1 cellular context compared by ENCODE assay signal in the genomic region with DNA sequence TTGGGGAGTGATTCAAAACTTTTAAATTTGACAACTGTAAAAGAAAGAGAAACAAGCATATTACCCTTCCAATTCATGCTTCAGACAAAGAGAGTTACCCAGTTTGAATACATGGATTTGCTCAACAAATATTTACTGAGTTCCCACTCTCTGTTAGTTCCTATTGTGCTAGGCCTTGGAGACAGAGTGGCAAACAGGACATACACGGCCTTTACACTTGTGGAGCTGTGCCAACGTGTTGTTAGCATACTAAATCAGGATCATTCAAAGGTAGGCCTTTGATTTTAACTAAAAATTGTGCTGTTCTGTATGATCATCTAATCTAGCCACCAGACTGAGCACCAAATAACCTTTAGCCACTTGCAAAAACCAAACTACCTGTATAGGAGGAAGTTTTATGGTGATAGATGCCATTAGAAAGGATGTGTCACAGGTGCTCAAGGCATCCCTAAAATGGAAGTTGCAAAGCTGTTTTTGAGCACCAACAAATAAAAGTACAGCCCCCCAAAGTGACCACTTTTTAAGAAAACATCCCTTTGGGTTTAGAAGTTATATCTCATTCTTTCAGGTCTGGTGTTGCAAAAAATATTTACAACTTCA.
A peak's percentile ranks its signal among the peaks of the same experiment; 100 is the strongest.
TF ChIP-seq lines count a peak whose summit lies in the region.

No MANE protein-coding gene starts in this region.

TF ChIP-seq in HepG2, 621 proteins besides CTCF, POLR2A, EP300 and RAD21 (continued from another document and continues in another):
- TF ChIP-seq ZNF292 (CRISPR knock-in tag; IDR thresholded peaks at IDR 0.05; ENCODE audit: borderline replicate concordance, low read depth), result peak; percentile 92; the same call in 1 of the 2 replicates
- peak; percentile 94 for TF ChIP-seq ZNF331 (CRISPR knock-in tag; IDR thresholded peaks at IDR 0.05)
- no peak for TF ChIP-seq MTF2 (CRISPR knock-in tag; IDR thresholded peaks at IDR 0.05; ENCODE audit: borderline replicate concordance)
- no peak for TF ChIP-seq MBNL3 (CRISPR knock-in tag; conservative IDR thresholded peaks at IDR 0.05)
- TF ChIP-seq ZNF263 (CRISPR knock-in tag; IDR thresholded peaks at IDR 0.05), result no peak
- TF ChIP-seq MYNN (CRISPR knock-in tag; IDR thresholded peaks at IDR 0.05; ENCODE audit: low read depth), result no peak
- TF ChIP-seq MTA3 (CRISPR knock-in tag; IDR thresholded peaks at IDR 0.05), result no peak
- no peak for TF ChIP-seq SMAD9 (CRISPR knock-in tag; IDR thresholded peaks at IDR 0.05)
- 0 out of 2 replicates have a peak, but pooled peaks have one; percentile 40 for TF ChIP-seq KLF6 (CRISPR knock-in tag; IDR thresholded peaks at IDR 0.05)
- no peak for TF ChIP-seq TCF12 (IDR thresholded peaks at IDR 0.05)
- no peak for TF ChIP-seq TCF12 (CRISPR knock-in tag; IDR thresholded peaks at IDR 0.05)
- TF ChIP-seq FOXP4 (CRISPR knock-in tag; IDR thresholded peaks at IDR 0.05), result peak; percentile 98
- TF ChIP-seq, protein P1, sequence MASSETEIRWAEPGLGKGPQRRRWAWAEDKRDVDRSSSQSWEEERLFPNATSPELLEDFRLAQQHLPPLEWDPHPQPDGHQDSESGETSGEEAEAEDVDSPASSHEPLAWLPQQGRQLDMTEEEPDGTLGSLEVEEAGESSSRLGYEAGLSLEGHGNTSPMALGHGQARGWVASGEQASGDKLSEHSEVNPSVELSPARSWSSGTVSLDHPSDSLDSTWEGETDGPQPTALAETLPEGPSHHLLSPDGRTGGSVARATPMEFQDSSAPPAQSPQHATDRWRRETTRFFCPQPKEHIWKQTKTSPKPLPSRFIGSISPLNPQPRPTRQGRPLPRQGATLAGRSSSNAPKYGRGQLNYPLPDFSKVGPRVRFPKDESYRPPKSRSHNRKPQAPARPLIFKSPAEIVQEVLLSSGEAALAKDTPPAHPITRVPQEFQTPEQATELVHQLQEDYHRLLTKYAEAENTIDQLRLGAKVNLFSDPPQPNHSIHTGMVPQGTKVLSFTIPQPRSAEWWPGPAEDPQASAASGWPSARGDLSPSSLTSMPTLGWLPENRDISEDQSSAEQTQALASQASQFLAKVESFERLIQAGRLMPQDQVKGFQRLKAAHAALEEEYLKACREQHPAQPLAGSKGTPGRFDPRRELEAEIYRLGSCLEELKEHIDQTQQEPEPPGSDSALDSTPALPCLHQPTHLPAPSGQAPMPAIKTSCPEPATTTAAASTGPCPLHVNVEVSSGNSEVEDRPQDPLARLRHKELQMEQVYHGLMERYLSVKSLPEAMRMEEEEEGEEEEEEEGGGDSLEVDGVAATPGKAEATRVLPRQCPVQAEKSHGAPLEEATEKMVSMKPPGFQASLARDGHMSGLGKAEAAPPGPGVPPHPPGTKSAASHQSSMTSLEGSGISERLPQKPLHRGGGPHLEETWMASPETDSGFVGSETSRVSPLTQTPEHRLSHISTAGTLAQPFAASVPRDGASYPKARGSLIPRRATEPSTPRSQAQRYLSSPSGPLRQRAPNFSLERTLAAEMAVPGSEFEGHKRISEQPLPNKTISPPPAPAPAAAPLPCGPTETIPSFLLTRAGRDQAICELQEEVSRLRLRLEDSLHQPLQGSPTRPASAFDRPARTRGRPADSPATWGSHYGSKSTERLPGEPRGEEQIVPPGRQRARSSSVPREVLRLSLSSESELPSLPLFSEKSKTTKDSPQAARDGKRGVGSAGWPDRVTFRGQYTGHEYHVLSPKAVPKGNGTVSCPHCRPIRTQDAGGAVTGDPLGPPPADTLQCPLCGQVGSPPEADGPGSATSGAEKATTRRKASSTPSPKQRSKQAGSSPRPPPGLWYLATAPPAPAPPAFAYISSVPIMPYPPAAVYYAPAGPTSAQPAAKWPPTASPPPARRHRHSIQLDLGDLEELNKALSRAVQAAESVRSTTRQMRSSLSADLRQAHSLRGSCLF (CRISPR knock-in tag; IDR thresholded peaks at IDR 0.05; ENCODE audit: borderline replicate concordance), result no peak
- no peak for TF ChIP-seq ZNF841 (CRISPR knock-in tag; IDR thresholded peaks at IDR 0.05; ENCODE audit: borderline replicate concordance)
- no peak for TF ChIP-seq SATB2 (CRISPR knock-in tag; IDR thresholded peaks at IDR 0.05)
- no peak for TF ChIP-seq ZNF546 (CRISPR knock-in tag; conservative IDR thresholded peaks at IDR 0.05)
- peak; percentile 94 for TF ChIP-seq PITX1 (CRISPR knock-in tag; IDR thresholded peaks at IDR 0.05)
- TF ChIP-seq SIX1 (CRISPR knock-in tag; IDR thresholded peaks at IDR 0.05; ENCODE audit: borderline replicate concordance), result peak; percentile 52; the same call in 1 of the 2 replicates
- no peak for TF ChIP-seq ZNF33A (CRISPR knock-in tag; IDR thresholded peaks at IDR 0.05; ENCODE audit: borderline replicate concordance)
- peak; percentile 82; the same call in 1 of the 2 replicates for TF ChIP-seq TBX2 (CRISPR knock-in tag; IDR thresholded peaks at IDR 0.05; ENCODE audit: borderline replicate concordance)
- no peak for TF ChIP-seq ZNF781 (CRISPR knock-in tag; IDR thresholded peaks at IDR 0.05; ENCODE audit: borderline replicate concordance, not compliant biosample characterization)
- TF ChIP-seq ONECUT2 (CRISPR knock-in tag; IDR thresholded peaks at IDR 0.05), result peak; percentile 46
- no peak for TF ChIP-seq ELF4 (CRISPR knock-in tag; IDR thresholded peaks at IDR 0.05; ENCODE audit: borderline replicate concordance)
- TF ChIP-seq, protein P2, sequence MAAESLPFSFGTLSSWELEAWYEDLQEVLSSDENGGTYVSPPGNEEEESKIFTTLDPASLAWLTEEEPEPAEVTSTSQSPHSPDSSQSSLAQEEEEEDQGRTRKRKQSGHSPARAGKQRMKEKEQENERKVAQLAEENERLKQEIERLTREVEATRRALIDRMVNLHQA (CRISPR knock-in tag; IDR thresholded peaks at IDR 0.05), result no peak
- TF ChIP-seq, protein P3, sequence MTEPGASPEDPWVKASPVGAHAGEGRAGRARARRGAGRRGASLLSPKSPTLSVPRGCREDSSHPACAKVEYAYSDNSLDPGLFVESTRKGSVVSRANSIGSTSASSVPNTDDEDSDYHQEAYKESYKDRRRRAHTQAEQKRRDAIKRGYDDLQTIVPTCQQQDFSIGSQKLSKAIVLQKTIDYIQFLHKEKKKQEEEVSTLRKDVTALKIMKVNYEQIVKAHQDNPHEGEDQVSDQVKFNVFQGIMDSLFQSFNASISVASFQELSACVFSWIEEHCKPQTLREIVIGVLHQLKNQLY (CRISPR knock-in tag; IDR thresholded peaks at IDR 0.05), result peak; percentile 88
- no peak for TF ChIP-seq CCAR2 (optimal IDR thresholded peaks at IDR 0.05; ENCODE audit: low read depth, low read length)
- peak; percentile 95 for TF ChIP-seq ZNF609 (CRISPR knock-in tag; IDR thresholded peaks at IDR 0.05; ENCODE audit: borderline replicate concordance)
- TF ChIP-seq ZNF234 (CRISPR knock-in tag; conservative IDR thresholded peaks at IDR 0.05), result no peak
- TF ChIP-seq DR1 (CRISPR knock-in tag; IDR thresholded peaks at IDR 0.05), result no peak
- TF ChIP-seq ZNF562 (CRISPR knock-in tag; IDR thresholded peaks at IDR 0.05; ENCODE audit: borderline replicate concordance), result no peak
- no peak for TF ChIP-seq KAT2B (IDR thresholded peaks at IDR 0.05; ENCODE audit: borderline replicate concordance, low read depth, low read length)
- TF ChIP-seq, protein P4, sequence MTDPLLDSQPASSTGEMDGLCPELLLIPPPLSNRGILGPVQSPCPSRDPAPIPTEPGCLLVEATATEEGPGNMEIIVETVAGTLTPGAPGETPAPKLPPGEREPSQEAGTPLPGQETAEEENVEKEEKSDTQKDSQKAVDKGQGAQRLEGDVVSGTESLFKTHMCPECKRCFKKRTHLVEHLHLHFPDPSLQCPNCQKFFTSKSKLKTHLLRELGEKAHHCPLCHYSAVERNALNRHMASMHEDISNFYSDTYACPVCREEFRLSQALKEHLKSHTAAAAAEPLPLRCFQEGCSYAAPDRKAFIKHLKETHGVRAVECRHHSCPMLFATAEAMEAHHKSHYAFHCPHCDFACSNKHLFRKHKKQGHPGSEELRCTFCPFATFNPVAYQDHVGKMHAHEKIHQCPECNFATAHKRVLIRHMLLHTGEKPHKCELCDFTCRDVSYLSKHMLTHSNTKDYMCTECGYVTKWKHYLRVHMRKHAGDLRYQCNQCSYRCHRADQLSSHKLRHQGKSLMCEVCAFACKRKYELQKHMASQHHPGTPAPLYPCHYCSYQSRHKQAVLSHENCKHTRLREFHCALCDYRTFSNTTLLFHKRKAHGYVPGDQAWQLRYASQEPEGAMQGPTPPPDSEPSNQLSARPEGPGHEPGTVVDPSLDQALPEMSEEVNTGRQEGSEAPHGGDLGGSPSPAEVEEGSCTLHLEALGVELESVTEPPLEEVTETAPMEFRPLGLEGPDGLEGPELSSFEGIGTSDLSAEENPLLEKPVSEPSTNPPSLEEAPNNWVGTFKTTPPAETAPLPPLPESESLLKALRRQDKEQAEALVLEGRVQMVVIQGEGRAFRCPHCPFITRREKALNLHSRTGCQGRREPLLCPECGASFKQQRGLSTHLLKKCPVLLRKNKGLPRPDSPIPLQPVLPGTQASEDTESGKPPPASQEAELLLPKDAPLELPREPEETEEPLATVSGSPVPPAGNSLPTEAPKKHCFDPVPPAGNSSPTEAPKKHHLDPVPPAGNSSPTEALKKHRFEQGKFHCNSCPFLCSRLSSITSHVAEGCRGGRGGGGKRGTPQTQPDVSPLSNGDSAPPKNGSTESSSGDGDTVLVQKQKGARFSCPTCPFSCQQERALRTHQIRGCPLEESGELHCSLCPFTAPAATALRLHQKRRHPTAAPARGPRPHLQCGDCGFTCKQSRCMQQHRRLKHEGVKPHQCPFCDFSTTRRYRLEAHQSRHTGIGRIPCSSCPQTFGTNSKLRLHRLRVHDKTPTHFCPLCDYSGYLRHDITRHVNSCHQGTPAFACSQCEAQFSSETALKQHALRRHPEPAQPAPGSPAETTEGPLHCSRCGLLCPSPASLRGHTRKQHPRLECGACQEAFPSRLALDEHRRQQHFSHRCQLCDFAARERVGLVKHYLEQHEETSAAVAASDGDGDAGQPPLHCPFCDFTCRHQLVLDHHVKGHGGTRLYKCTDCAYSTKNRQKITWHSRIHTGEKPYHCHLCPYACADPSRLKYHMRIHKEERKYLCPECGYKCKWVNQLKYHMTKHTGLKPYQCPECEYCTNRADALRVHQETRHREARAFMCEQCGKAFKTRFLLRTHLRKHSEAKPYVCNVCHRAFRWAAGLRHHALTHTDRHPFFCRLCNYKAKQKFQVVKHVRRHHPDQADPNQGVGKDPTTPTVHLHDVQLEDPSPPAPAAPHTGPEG (CRISPR knock-in tag; IDR thresholded peaks at IDR 0.05), result no peak
- TF ChIP-seq, protein P5, sequence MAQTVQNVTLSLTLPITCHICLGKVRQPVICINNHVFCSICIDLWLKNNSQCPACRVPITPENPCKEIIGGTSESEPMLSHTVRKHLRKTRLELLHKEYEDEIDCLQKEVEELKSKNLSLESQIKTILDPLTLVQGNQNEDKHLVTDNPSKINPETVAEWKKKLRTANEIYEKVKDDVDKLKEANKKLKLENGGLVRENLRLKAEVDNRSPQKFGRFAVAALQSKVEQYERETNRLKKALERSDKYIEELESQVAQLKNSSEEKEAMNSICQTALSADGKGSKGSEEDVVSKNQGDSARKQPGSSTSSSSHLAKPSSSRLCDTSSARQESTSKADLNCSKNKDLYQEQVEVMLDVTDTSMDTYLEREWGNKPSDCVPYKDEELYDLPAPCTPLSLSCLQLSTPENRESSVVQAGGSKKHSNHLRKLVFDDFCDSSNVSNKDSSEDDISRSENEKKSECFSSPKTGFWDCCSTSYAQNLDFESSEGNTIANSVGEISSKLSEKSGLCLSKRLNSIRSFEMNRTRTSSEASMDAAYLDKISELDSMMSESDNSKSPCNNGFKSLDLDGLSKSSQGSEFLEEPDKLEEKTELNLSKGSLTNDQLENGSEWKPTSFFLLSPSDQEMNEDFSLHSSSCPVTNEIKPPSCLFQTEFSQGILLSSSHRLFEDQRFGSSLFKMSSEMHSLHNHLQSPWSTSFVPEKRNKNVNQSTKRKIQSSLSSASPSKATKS (CRISPR knock-in tag; IDR thresholded peaks at IDR 0.05), result no peak
- TF ChIP-seq HDAC2 (CRISPR knock-in tag; IDR thresholded peaks at IDR 0.05), result peak; percentile 99
- TF ChIP-seq SIN3A (IDR thresholded peaks at IDR 0.05; ENCODE audit: borderline replicate concordance, low read depth, low read length), result no peak
- TF ChIP-seq ZKSCAN1 (IDR thresholded peaks at IDR 0.05; ENCODE audit: low read length), result no peak
- TF ChIP-seq RFX3 (CRISPR knock-in tag; IDR thresholded peaks at IDR 0.05), result no peak
- peak; percentile 55; the same call in 1 of the 2 replicates for TF ChIP-seq ZNF878 (CRISPR knock-in tag; IDR thresholded peaks at IDR 0.05)
- TF ChIP-seq GATA4 (IDR thresholded peaks at IDR 0.05; ENCODE audit: borderline replicate concordance, low read depth), result no peak
